ENCODE assay signal across 8 cellular contexts in genomic region chr14:54488646-54489317, GRCh38. TPM values are rescaled to one million over a fixed set of nuclear protein-coding genes. Genes with fewer than 3 reads are reported as not detected.
DNase-seq lines count a peak whose midpoint lies in the region; ATAC-seq, FAIRE-seq and TF ChIP-seq lines count a peak whose summit lies in the region.

GMFB (minus strand) TSS chr14:54488980; CDS start chr14:54488927, 53 bp downstream.

- peaks cover 49% of the 10 kb centered on the region for H3K79me2 ChIP-seq in HepG2 (ENCODE audit: insufficient read depth, low read length)

- H2AFZ ChIP-seq in HepG2 (ENCODE audit: low read length) = peak within 1 kb of the TSS; percentile 100

- CTCF ChIA-PET in HepG2 (lab: Yijun Ruan, JAX; ENCODE audit: low intra/inter-chr PET ratio, low total read pairs) = no interaction called here

- ATAC-seq in GM19372 (IDR thresholded peaks at IDR 0.05; ENCODE audit: low read depth, unreplicated experiment) = peak; percentile 93
- ATAC-seq in HG03558 (IDR thresholded peaks at IDR 0.05; ENCODE audit: extremely low read depth, unreplicated experiment) = peak; percentile 79
- peak; percentile 95 for ATAC-seq in HepG2

- no peak for FAIRE-seq in HepG2 (lab: Jason Lieb, UNC)

- in situ Hi-C loops in HepG2 (cut with HindIII; ENCODE audit: extremely low pct_ligation_motif_present, low pct_unique_long_range_greater_than_20kb) = loop anchor here (10.0 kb wide), 1 partner anchor 124 kb away; no protein-coding TSS in a partner anchor

- TF ChIP-seq CTCF in HepG2 (CRISPR knock-in tag; IDR thresholded peaks at IDR 0.05) = peak; percentile 35

- peak; percentile 58; a peak in 3 of 4 replicates for TF ChIP-seq POLR2A in HepG2 (IDR thresholded peaks at IDR 0.05; ENCODE audit: insufficient read depth in 1 of 2, low read depth in 2 of 2, low read length in 2 of 2)

- peak within 1 kb of the TSS; percentile 99 for H3K4me2 ChIP-seq in HepG2 (ENCODE audit: low read depth, low read length)

- H3K36me3 Mint-ChIP-seq in dendritic cell treated with granulocyte-macrophage colony-stimulating factor and Interleukin-4, amounts not matched to agents 40 ng/mL and 50 ng/mL, for 4 days (ENCODE audit: low read depth) = peaks cover 28% of the 10 kb centered on the region

- peaks cover 73% of the 10 kb centered on the region for H3K4me1 Mint-ChIP-seq in dendritic cell treated with granulocyte-macrophage colony-stimulating factor and Interleukin-4, amounts not matched to agents 40 ng/mL and 50 ng/mL, for 4 days (ENCODE audit: low read depth)

- no TSS peak for BruUV-seq in HepG2 (replicated peaks; lab: Mats Ljungman, UMichigan)

- H3K27ac ChIP-seq in HepG2 (ENCODE audit: extremely low read length, insufficient read depth, low read length) = peak within 1 kb of the TSS; percentile 94

- peak within 1 kb of the TSS; percentile 93 for H3K9ac ChIP-seq in HepG2 (ENCODE audit: insufficient read depth, low read depth, low read length)

- H3K27me3 Mint-ChIP-seq in dendritic cell treated with granulocyte-macrophage colony-stimulating factor and Interleukin-4, amounts not matched to agents 40 ng/mL and 50 ng/mL, for 4 days = no peaks in the 10 kb centered on the region

- H3K4me3 Mint-ChIP-seq in dendritic cell treated with granulocyte-macrophage colony-stimulating factor and Interleukin-4, amounts not matched to agents 40 ng/mL and 50 ng/mL, for 4 days = peak within 1 kb of the TSS; percentile 70

- H3K9me3 ChIP-seq in HepG2 (ENCODE audit: low read length) = no peaks in the 10 kb centered on the region

- H3K4me1 ChIP-seq in HepG2 (ENCODE audit: insufficient read depth, low read length) = peaks cover 65% of the 10 kb centered on the region

- no peaks in the 10 kb centered on the region for H3K36me3 ChIP-seq in HepG2 (replicated peaks in 1 of 2; ENCODE audit: control insufficient read depth in 1 of 2, insufficient read depth in 2 of 2, low read length in 2 of 2)

- no peaks in the 10 kb centered on the region; a peak in 1 of 5 replicates for H3K27me3 ChIP-seq in HepG2 (ENCODE audit: control insufficient read depth in 1 of 2, insufficient read depth in 2 of 2, low read length in 2 of 2)

- intact Hi-C loops in dendritic cell treated with granulocyte-macrophage colony-stimulating factor and Interleukin-4, amounts not matched to agents 40 ng/mL and 50 ng/mL, for 4 days (cut with micrococcal nuclease) = loop anchor here (1.0 to 5.0 kb wide), 3 partner anchors 21 to 92 kb away; partner anchors contain the start of genes CDKN3 and CGRRF1
- intact Hi-C loops in HepG2 (cut with micrococcal nuclease; ENCODE audit: unreplicated experiment) = loop anchor here (1.0 to 5.0 kb wide), 3 partner anchors 10 to 121 kb away; partner anchors contain the start of gene CNIH1

- 0 out of 2 replicates have a peak, but pooled peaks have one; percentile 65 for TF ChIP-seq RAD21 in HepG2 (CRISPR knock-in tag; IDR thresholded peaks at IDR 0.05)

- peak within 1 kb of the TSS; percentile 89 for H3K27ac Mint-ChIP-seq in dendritic cell treated with granulocyte-macrophage colony-stimulating factor and Interleukin-4, amounts not matched to agents 40 ng/mL and 50 ng/mL, for 4 days

- under 1% methylated on average over 25 of the region's 51 CpGs for WGBS in HepG2 (ENCODE audit: low lambda C conversion rate)

- POLR2A ChIA-PET in HepG2 (lab: Yijun Ruan, JAX) = interaction anchor here (0.9 to 3.0 kb wide), 13 partner anchors 10 to 1803 kb away, joined by 3 to 19 read pairs (median 4); partner anchors contain the start of gene CGRRF1

- H4K20me1 ChIP-seq in HepG2 (ENCODE audit: insufficient read depth, low read length) = peaks cover 8% of the 10 kb centered on the region

- peak; percentile 94 for DNase-seq in CD1c-positive myeloid dendritic cell (ENCODE audit: extremely low spot score)
- DNase-seq in NCI-H748 (lab: John Stamatoyannopoulos, UW; ENCODE audit: unreplicated experiment) = peak; percentile 91
- DNase-seq in activated CD4-positive, alpha-beta T cell treated with anti-CD3 and anti-CD28 coated beads, Interleukin-2, amount 50 U/mL, for 1 hour = peak; percentile 86
- DNase-seq in HepG2 (ENCODE audit: low spot score) = peak; percentile 80
- peak; percentile 88 for DNase-seq in stimulated activated CD4-positive, alpha-beta T cell treated with anti-CD3 and anti-CD28 coated beads, Interleukin-4, amount 100 ng/mL, for 1 hour

- 0 out of 4 replicates have a peak, but pooled peaks of 1 of the 2 experiments have one; percentile 40 for TF ChIP-seq EP300 in HepG2 (IDR thresholded peaks at IDR 0.05; ENCODE audit: low read depth in 2 of 2, low read length in 2 of 2)
- no peak for TF ChIP-seq EP300 in HepG2 (CRISPR knock-in tag; IDR thresholded peaks at IDR 0.05; ENCODE audit: borderline replicate concordance)

- peak within 1 kb of the TSS; percentile 90 to 99 (median 94) for H3K4me3 ChIP-seq in HepG2 (replicated peaks in 1 of 3; ENCODE audit: insufficient read depth in 1 of 3, low read depth in 2 of 3, low read length in 3 of 3)

- H3K9me3 Mint-ChIP-seq in dendritic cell treated with granulocyte-macrophage colony-stimulating factor and Interleukin-4, amounts not matched to agents 40 ng/mL and 50 ng/mL, for 4 days = no peaks in the 10 kb centered on the region

TF ChIP-seq in HepG2, 621 proteins besides CTCF, POLR2A, EP300 and RAD21 (continues in another document):
- peak; percentile 64 for TF ChIP-seq POLR2AphosphoS5 (IDR thresholded peaks at IDR 0.05; ENCODE audit: low read depth, low read length)
- TF ChIP-seq SYNCRIP (IDR thresholded peaks at IDR 0.05; ENCODE audit: insufficient read depth, low read depth, low read length) = no peak
- TF ChIP-seq THYN1 (CRISPR knock-in tag; IDR thresholded peaks at IDR 0.05; ENCODE audit: borderline replicate concordance, low read depth) = no peak
- TF ChIP-seq ZNF766 (CRISPR knock-in tag; IDR thresholded peaks at IDR 0.05; ENCODE audit: borderline replicate concordance) = peak; percentile 46; the same call in 1 of the 2 replicates
- no peak for TF ChIP-seq MBNL3 (CRISPR knock-in tag; conservative IDR thresholded peaks at IDR 0.05)
- no peak for TF ChIP-seq ZNF660 (CRISPR knock-in tag; IDR thresholded peaks at IDR 0.05; ENCODE audit: borderline replicate concordance, low read depth)
- TF ChIP-seq SMARCE1 (IDR thresholded peaks at IDR 0.05; ENCODE audit: borderline replicate concordance) = no peak
- TF ChIP-seq, protein P1, sequence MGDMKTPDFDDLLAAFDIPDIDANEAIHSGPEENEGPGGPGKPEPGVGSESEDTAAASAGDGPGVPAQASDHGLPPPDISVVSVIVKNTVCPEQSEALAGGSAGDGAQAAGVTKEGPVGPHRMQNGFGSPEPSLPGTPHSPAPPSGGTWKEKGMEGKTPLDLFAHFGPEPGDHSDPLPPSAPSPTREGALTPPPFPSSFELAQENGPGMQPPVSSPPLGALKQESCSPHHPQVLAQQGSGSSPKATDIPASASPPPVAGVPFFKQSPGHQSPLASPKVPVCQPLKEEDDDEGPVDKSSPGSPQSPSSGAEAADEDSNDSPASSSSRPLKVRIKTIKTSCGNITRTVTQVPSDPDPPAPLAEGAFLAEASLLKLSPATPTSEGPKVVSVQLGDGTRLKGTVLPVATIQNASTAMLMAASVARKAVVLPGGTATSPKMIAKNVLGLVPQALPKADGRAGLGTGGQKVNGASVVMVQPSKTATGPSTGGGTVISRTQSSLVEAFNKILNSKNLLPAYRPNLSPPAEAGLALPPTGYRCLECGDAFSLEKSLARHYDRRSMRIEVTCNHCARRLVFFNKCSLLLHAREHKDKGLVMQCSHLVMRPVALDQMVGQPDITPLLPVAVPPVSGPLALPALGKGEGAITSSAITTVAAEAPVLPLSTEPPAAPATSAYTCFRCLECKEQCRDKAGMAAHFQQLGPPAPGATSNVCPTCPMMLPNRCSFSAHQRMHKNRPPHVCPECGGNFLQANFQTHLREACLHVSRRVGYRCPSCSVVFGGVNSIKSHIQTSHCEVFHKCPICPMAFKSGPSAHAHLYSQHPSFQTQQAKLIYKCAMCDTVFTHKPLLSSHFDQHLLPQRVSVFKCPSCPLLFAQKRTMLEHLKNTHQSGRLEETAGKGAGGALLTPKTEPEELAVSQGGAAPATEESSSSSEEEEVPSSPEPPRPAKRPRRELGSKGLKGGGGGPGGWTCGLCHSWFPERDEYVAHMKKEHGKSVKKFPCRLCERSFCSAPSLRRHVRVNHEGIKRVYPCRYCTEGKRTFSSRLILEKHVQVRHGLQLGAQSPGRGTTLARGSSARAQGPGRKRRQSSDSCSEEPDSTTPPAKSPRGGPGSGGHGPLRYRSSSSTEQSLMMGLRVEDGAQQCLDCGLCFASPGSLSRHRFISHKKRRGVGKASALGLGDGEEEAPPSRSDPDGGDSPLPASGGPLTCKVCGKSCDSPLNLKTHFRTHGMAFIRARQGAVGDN (CRISPR knock-in tag; IDR thresholded peaks at IDR 0.05) = peak; percentile 90
- TF ChIP-seq FOXJ3 (CRISPR knock-in tag; IDR thresholded peaks at IDR 0.05; ENCODE audit: borderline replicate concordance) = no peak
- 0 out of 2 replicates have a peak, but pooled peaks have one; percentile 35 for TF ChIP-seq NCOA1 (CRISPR knock-in tag; IDR thresholded peaks at IDR 0.05)
- peak; percentile 33; the same call in 1 of the 2 replicates for TF ChIP-seq SOX5 (CRISPR knock-in tag; IDR thresholded peaks at IDR 0.05; ENCODE audit: borderline replicate concordance)

RNA-seq across cellular contexts. Expression of gene GMFB, which starts in this region (rescaled TPM):
- 68.2 and 103 TPM in 2 replicates for total RNA-seq in HepG2 (2016; rRNA removed; fragmentation: Illumina TruSeq; extraction: Trizol)
- total RNA-seq in HepG2 (2016; cell fraction: cytosol; rRNA removed; fragmentation: Illumina TruSeq; extraction: Trizol; ENCODE audit: low read depth) = 10.0 and 15.2 TPM in 2 replicates
- total RNA-seq in HepG2 (2016; cell fraction: insoluble cytoplasmic fraction; rRNA removed; fragmentation: Illumina TruSeq; extraction: Trizol) = 70.0 and 128 TPM in 2 replicates
- total RNA-seq in HepG2 (2016; cell fraction: membrane; rRNA removed; fragmentation: Illumina TruSeq; extraction: Trizol) = 24.3 and 26.6 TPM in 2 replicates
- 60.5 and 62.1 TPM in 2 replicates for total RNA-seq in HepG2 (2016; cell fraction: nucleus; rRNA removed; fragmentation: Illumina TruSeq; extraction: Trizol)
- 12.9 and 17.3 TPM in 2 replicates for polyA plus RNA-seq in HepG2 (2011; rRNA removed)
- polyA plus RNA-seq in HepG2 (2011; cell fraction: cytosol; rRNA removed) = 4.5 and 9.6 TPM in 2 replicates
- polyA plus RNA-seq in HepG2 (2011; cell fraction: nucleus; rRNA removed) = 8.7 and 12.8 TPM in 2 replicates
- 18.0 and 30.6 TPM in 2 replicates for polyA plus RNA-seq in HepG2 (2012)
- 3.3 and 4.3 TPM in 2 replicates for polyA plus RNA-seq in HepG2 (2016; cell fraction: cytosol; fragmentation: Illumina TruSeq; extraction: Trizol; ENCODE audit: low read depth)
- 66.5 and 76.4 TPM in 2 replicates for polyA plus RNA-seq in HepG2 (2016; cell fraction: insoluble cytoplasmic fraction; fragmentation: Illumina TruSeq; extraction: Trizol; ENCODE audit: low read depth)
- polyA plus RNA-seq in HepG2 (2016; cell fraction: membrane; fragmentation: Illumina TruSeq; extraction: Trizol; ENCODE audit: low read depth) = 14.4 and 17.7 TPM in 2 replicates
- 48.5 and 55.3 TPM in 2 replicates for polyA plus RNA-seq in HepG2 (2016; cell fraction: nucleus; fragmentation: Illumina TruSeq; extraction: Trizol; ENCODE audit: insufficient read depth, low read depth)
- polyA minus RNA-seq in HepG2 (2011; rRNA and poly(A)+ RNA removed; ENCODE audit: low replicate concordance) = 7.9 and 9.8 TPM in 2 replicates
- 9.7 and 12.5 TPM in 2 replicates for polyA minus RNA-seq in HepG2 (2011; cell fraction: cytosol; rRNA and poly(A)+ RNA removed)
- 54.5 and 62.3 TPM in 2 replicates for polyA minus RNA-seq in HepG2 (2011; cell fraction: nucleus; rRNA and poly(A)+ RNA removed)

Comparison
In these comparisons a context has a peak if more than half of its experiments do, and no peak if none do; other contexts are left out.
1. Peak in every context shown above with its lines: DNase-seq, ATAC-seq, H3K4me3 ChIP-seq and H3K27ac ChIP-seq.